1 cellular context compared by ENCODE assay signal in genomic region chr17:17445296-17445924, GRCh38.
TF ChIP-seq lines count a peak whose summit lies in the region.

No MANE protein-coding gene starts in this region.

TF ChIP-seq in HCT116, 20 proteins besides CTCF, POLR2A, EP300 and RAD21 (continued from another document):
- TF ChIP-seq MAX (IDR thresholded peaks at IDR 0.05) (no peak), ZNF274 (IDR thresholded peaks at IDR 0.05; ENCODE audit: low read depth, low read length) (no peak), TCF7L2 (IDR thresholded peaks at IDR 0.05; ENCODE audit: borderline replicate concordance, extremely low read depth, insufficient read depth, insufficient read length) (no peak), EZH2 (IDR thresholded peaks at IDR 0.05) (no peak), SRF (IDR thresholded peaks at IDR 0.05; ENCODE audit: low read depth) (no peak), POLR2AphosphoS5 (IDR thresholded peaks at IDR 0.05; ENCODE audit: low read depth, low read length) (no peak), YY1 (IDR thresholded peaks at IDR 0.05; ENCODE audit: extremely low read depth, insufficient replicate concordance, low read depth, low read length) (no peak), ELF1 (IDR thresholded peaks at IDR 0.05; ENCODE audit: borderline replicate concordance, low read depth) (no peak), JUND (IDR thresholded peaks at IDR 0.05) (no peak), EGR1 (IDR thresholded peaks at IDR 0.05; ENCODE audit: low read depth) (no peak)
